In genomic region chr21:29194342-29194741, GRCh38 we compare ENCODE assay signal across 2 cellular contexts.
TF ChIP-seq lines count a peak whose summit lies in the region.

No MANE protein-coding gene starts in this region.

TF ChIP-seq in GM23338, 12 proteins besides CTCF, POLR2A, EP300 and RAD21 (continued from another document):
- TF ChIP-seq REST (IDR thresholded peaks at IDR 0.05; ENCODE audit: unreplicated experiment) = no peak
- no peak for TF ChIP-seq JUNB (IDR thresholded peaks at IDR 0.05; ENCODE audit: unreplicated experiment)

TF ChIP-seq in HepG2, 621 proteins besides CTCF, POLR2A, EP300 and RAD21 (continued from another document and continues in another):
- peak; percentile 18 to 33; a peak in 1 of 4 replicates for TF ChIP-seq MAFK (conservative IDR thresholded peaks at IDR 0.05 in 1 of 2, IDR thresholded peaks at IDR 0.05 in 1 of 2; ENCODE audit: low read length in 2 of 2)
- no peak for TF ChIP-seq SP4 (CRISPR knock-in tag; IDR thresholded peaks at IDR 0.05)
- no peak for TF ChIP-seq ZNF674 (CRISPR knock-in tag; IDR thresholded peaks at IDR 0.05; ENCODE audit: low read depth)
- 0 out of 2 replicates have a peak, but pooled peaks have one; percentile 9 for TF ChIP-seq NR2F6 (IDR thresholded peaks at IDR 0.05)
- TF ChIP-seq NR2F6 (CRISPR knock-in tag; IDR thresholded peaks at IDR 0.05) = no peak
- no peak for TF ChIP-seq MLXIP (CRISPR knock-in tag; IDR thresholded peaks at IDR 0.05; ENCODE audit: borderline replicate concordance)
- 0 out of 2 replicates have a peak, but pooled peaks have one; percentile 11 for TF ChIP-seq SAP130 (CRISPR knock-in tag; IDR thresholded peaks at IDR 0.05; ENCODE audit: low read depth)
- no peak for TF ChIP-seq PITX1 (CRISPR knock-in tag; IDR thresholded peaks at IDR 0.05)
- no peak for TF ChIP-seq ZNF30 (CRISPR knock-in tag; IDR thresholded peaks at IDR 0.05)
- TF ChIP-seq NFYB (CRISPR knock-in tag; IDR thresholded peaks at IDR 0.05) = no peak
- TF ChIP-seq ZNF460 (CRISPR knock-in tag; IDR thresholded peaks at IDR 0.05; ENCODE audit: borderline replicate concordance) = no peak
- 0 out of 2 replicates have a peak, but pooled peaks have one; percentile 26 for TF ChIP-seq NFIC (IDR thresholded peaks at IDR 0.05; ENCODE audit: low read length)
- TF ChIP-seq FOXJ3 (CRISPR knock-in tag; IDR thresholded peaks at IDR 0.05; ENCODE audit: borderline replicate concordance) = no peak
- TF ChIP-seq HIVEP1 (CRISPR knock-in tag; IDR thresholded peaks at IDR 0.05) = no peak
- TF ChIP-seq MEF2D (CRISPR knock-in tag; IDR thresholded peaks at IDR 0.05) = no peak
- no peak for TF ChIP-seq ZNF567 (CRISPR knock-in tag; IDR thresholded peaks at IDR 0.05; ENCODE audit: borderline replicate concordance)
- TF ChIP-seq RARG (CRISPR knock-in tag; IDR thresholded peaks at IDR 0.05; ENCODE audit: low read depth) = no peak
- TF ChIP-seq ZNF274 (CRISPR knock-in tag; IDR thresholded peaks at IDR 0.05) = no peak
- TF ChIP-seq MEIS2 (CRISPR knock-in tag; IDR thresholded peaks at IDR 0.05) = no peak
- TF ChIP-seq SOX13 (IDR thresholded peaks at IDR 0.05) = no peak
- TF ChIP-seq SOX13 (CRISPR knock-in tag; conservative IDR thresholded peaks at IDR 0.05 in 1 of 2, IDR thresholded peaks at IDR 0.05 in 1 of 2) = peak in 1 of 2 experiments; percentile 87; a peak in 2 of 4 replicates
- 0 out of 2 replicates have a peak, but pooled peaks have one; percentile 26 for TF ChIP-seq NFKBIZ (CRISPR knock-in tag; IDR thresholded peaks at IDR 0.05)
- TF ChIP-seq ZNF441 (CRISPR knock-in tag; IDR thresholded peaks at IDR 0.05; ENCODE audit: borderline replicate concordance) = no peak
- 0 out of 2 replicates have a peak, but pooled peaks have one; percentile 29 for TF ChIP-seq KAT2B (IDR thresholded peaks at IDR 0.05; ENCODE audit: borderline replicate concordance, low read depth, low read length)
- no peak for TF ChIP-seq ZNF350 (CRISPR knock-in tag; IDR thresholded peaks at IDR 0.05; ENCODE audit: borderline replicate concordance, low read depth)
- no peak for TF ChIP-seq ZSCAN30 (CRISPR knock-in tag; IDR thresholded peaks at IDR 0.05)
- peak; percentile 52 for TF ChIP-seq PAXIP1 (CRISPR knock-in tag; conservative IDR thresholded peaks at IDR 0.05)
- TF ChIP-seq HMGXB3 (CRISPR knock-in tag; IDR thresholded peaks at IDR 0.05; ENCODE audit: borderline replicate concordance) = no peak
- no peak for TF ChIP-seq ARNT2 (CRISPR knock-in tag; IDR thresholded peaks at IDR 0.05; ENCODE audit: low read depth)
- no peak for TF ChIP-seq E2F1 (CRISPR knock-in tag; IDR thresholded peaks at IDR 0.05)
- peak; percentile 22; the same call in 1 of the 2 replicates for TF ChIP-seq MAFF (IDR thresholded peaks at IDR 0.05; ENCODE audit: low read depth, low read length)
- no peak for TF ChIP-seq ZNF800 (CRISPR knock-in tag; IDR thresholded peaks at IDR 0.05)
- TF ChIP-seq ZNF782 (CRISPR knock-in tag; IDR thresholded peaks at IDR 0.05; ENCODE audit: borderline replicate concordance) = no peak
- no peak for TF ChIP-seq ZNF468 (CRISPR knock-in tag; IDR thresholded peaks at IDR 0.05)
- no peak for TF ChIP-seq ZNF124 (CRISPR knock-in tag; IDR thresholded peaks at IDR 0.05)
- no peak for TF ChIP-seq SOX6 (IDR thresholded peaks at IDR 0.05)
- TF ChIP-seq SOX6 (CRISPR knock-in tag; IDR thresholded peaks at IDR 0.05) = peak; percentile 77
- TF ChIP-seq ZNF652 (CRISPR knock-in tag; IDR thresholded peaks at IDR 0.05; ENCODE audit: borderline replicate concordance, low read depth) = no peak
- TF ChIP-seq ONECUT2 (CRISPR knock-in tag; IDR thresholded peaks at IDR 0.05) = peak; percentile 73
- peak; percentile 47 for TF ChIP-seq ARID5B (CRISPR knock-in tag; IDR thresholded peaks at IDR 0.05)
- TF ChIP-seq CEBPG (CRISPR knock-in tag; IDR thresholded peaks at IDR 0.05) = peak; percentile 53
- peak; percentile 41; the same call in 1 of the 2 replicates for TF ChIP-seq FOXP4 (CRISPR knock-in tag; IDR thresholded peaks at IDR 0.05)
